Comparison of ENCODE assay signal across 26 cellular contexts in genomic region chr2:176581557-176582150, GRCh38.
"Had no signal": no experiment of that assay in that cellular context is flagged by ENCODE, and none has a peak within 500 bp of the region (broad histone marks: within the 10 kb centered on the region; RNA-seq: fewer than 3 reads in every experiment).

No MANE protein-coding gene starts in this region.

- H3K27me3 Mint-ChIP-seq: brain had no signal

- H3K4me1 Mint-ChIP-seq: activated B cell treated with CpG ODN at 0.5 μM for 24 hours; naive thymus-derived CD8-positive, alpha-beta T cell; stimulated activated naive B cell treated with anti-CD40 and anti-IgM and Interleukin-4, amounts not matched to agents 10 μg/mL and 1 μg/mL and 100 μg/mL, for 72 hours; T-helper 17 cell had no signal

- H3K36me3 ChIP-seq: neutrophil, ovary, upper lobe of left lung had no signal

- H3K4me3 ChIP-seq: lung, ovary, psoas muscle, testis, upper lobe of left lung had no signal

- DNase-seq: activated B cell treated with CpG ODN at 0.5 μM for 24 hours; activated CD4-positive, alpha-beta T cell treated with anti-CD3 and anti-CD28 coated beads for 4 hours; activated CD4-positive, alpha-beta T cell treated with anti-CD3 and anti-CD28 coated beads, Interleukin-2, amount 50 U/mL, for 48 hours; activated CD8-positive, alpha-beta memory T cell treated with anti-CD3 and anti-CD28 coated beads, Interleukin-2, amount 50 U/mL, for 48 hours; activated naive CD4-positive, alpha-beta T cell treated with anti-CD3 and anti-CD28 coated beads, Interleukin-2, amount 10 ng/mL, durations not matched to agents 7 days and 5 days; activated T-cell treated with anti-CD3 and anti-CD28 coated beads, Interleukin-2, amount 50 U/mL, for 48 hours; caudate nucleus; effector CD4-positive, alpha-beta T cell; foreskin fibroblast; naive thymus-derived CD8-positive, alpha-beta T cell; ovary; psoas muscle; right cardiac atrium; small intestine; stimulated activated CD4-positive, alpha-beta T cell treated with anti-CD3 and anti-CD28 coated beads, Interleukin-2, amount 100 ng/mL, for 48 hours; stimulated activated CD8-positive, alpha-beta memory T cell treated with anti-CD3 and anti-CD28 coated beads, Interleukin-4, amount 100 ng/mL, for 48 hours; stimulated activated naive B cell treated with anti-CD40 and anti-IgM and Interleukin-4, amounts not matched to agents 10 μg/mL and 1 μg/mL and 100 μg/mL, for 72 hours; SW 1271; T-helper 17 cell; testis; upper lobe of left lung had no signal

- H3K27ac Mint-ChIP-seq: activated B cell treated with CpG ODN at 0.5 μM for 24 hours; activated naive CD4-positive, alpha-beta T cell treated with anti-CD3 and anti-CD28 coated beads, Interleukin-2, amount 10 ng/mL, durations not matched to agents 7 days and 5 days; dendritic cell treated with granulocyte-macrophage colony-stimulating factor and Interleukin-4, amounts not matched to agents 40 ng/mL and 50 ng/mL, for 4 days; naive thymus-derived CD8-positive, alpha-beta T cell; stimulated activated naive B cell treated with anti-CD40 and anti-IgM and Interleukin-4, amounts not matched to agents 10 μg/mL and 1 μg/mL and 100 μg/mL, for 72 hours; T-helper 17 cell had no signal

- H3K27ac ChIP-seq: neutrophil, ovary, psoas muscle, testis, upper lobe of left lung had no signal

- ATAC-seq: left lobe of liver; naive thymus-derived CD8-positive, alpha-beta T cell; psoas muscle; right cardiac atrium; stimulated activated naive B cell treated with anti-CD40 and anti-IgM and Interleukin-4, amounts not matched to agents 10 μg/mL and 1 μg/mL and 100 μg/mL, for 72 hours; T-helper 17 cell had no signal

- H3K4me1 ChIP-seq: psoas muscle, upper lobe of left lung had no signal

- H3K9me3 Mint-ChIP-seq: activated naive CD4-positive, alpha-beta T cell treated with anti-CD3 and anti-CD28 coated beads, Interleukin-2, amount 10 ng/mL, durations not matched to agents 7 days and 5 days; dendritic cell treated with granulocyte-macrophage colony-stimulating factor and Interleukin-4, amounts not matched to agents 40 ng/mL and 50 ng/mL, for 4 days had no signal

- H3K27me3 ChIP-seq: ovary, testis, upper lobe of left lung had no signal

- H3K4me3 Mint-ChIP-seq: activated B cell treated with CpG ODN at 0.5 μM for 24 hours; activated naive CD4-positive, alpha-beta T cell treated with anti-CD3 and anti-CD28 coated beads, Interleukin-2, amount 10 ng/mL, durations not matched to agents 7 days and 5 days; brain; dendritic cell treated with granulocyte-macrophage colony-stimulating factor and Interleukin-4, amounts not matched to agents 40 ng/mL and 50 ng/mL, for 4 days; naive thymus-derived CD8-positive, alpha-beta T cell; stimulated activated naive B cell treated with anti-CD40 and anti-IgM and Interleukin-4, amounts not matched to agents 10 μg/mL and 1 μg/mL and 100 μg/mL, for 72 hours; T-helper 17 cell had no signal

- H3K9me3 ChIP-seq: neutrophil, ovary, psoas muscle, testis, upper lobe of left lung had no signal

- H3K36me3 Mint-ChIP-seq: activated naive CD4-positive, alpha-beta T cell treated with anti-CD3 and anti-CD28 coated beads, Interleukin-2, amount 10 ng/mL, durations not matched to agents 7 days and 5 days; brain; stimulated activated naive B cell treated with anti-CD40 and anti-IgM and Interleukin-4, amounts not matched to agents 10 μg/mL and 1 μg/mL and 100 μg/mL, for 72 hours had no signal
